Comparison of ENCODE assay signal across 8 cellular contexts in the genomic region with DNA sequence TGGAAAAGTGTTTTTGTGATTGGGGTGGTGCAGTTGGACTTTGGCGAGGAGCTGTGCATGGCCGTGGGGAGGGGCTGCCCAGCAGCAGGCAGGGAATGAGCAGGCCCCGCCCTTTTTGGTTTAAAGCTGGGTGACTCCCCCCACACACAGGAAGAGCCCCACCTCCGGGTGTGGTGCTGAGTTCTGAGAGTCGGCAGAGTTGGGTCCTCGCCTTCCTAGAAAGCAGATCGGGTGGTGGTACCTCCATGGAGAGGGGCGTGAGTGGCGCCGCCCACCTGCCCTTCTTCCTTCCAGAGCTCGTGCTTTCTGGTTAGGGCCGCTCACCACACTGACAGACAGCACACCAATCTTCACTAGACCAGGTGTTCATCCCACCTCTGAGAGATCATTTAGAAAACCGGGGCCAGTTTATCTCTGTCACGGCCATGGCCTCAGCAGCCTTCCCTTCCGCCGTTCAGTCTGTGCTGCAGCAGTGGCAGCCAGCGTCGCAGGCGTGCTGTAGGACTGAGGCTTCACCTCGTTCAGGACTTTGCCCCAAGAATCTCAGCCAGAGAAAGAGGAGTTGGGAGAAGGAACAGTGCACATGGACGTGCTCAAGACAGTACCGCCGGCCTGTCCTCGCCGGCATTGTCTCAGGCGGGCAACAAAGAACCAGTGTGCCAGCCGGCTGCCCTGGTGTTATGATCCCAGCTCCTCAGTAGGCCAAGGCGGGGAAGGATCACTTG.
DNase-seq lines count a peak whose midpoint lies in the region; ATAC-seq and TF ChIP-seq lines count a peak whose summit lies in the region.

No MANE protein-coding gene starts in this region.

- TF ChIP-seq CTCF in RWPE1 (conservative IDR thresholded peaks at IDR 0.05; ENCODE audit: low read depth) (no peak), endodermal cell (conservative IDR thresholded peaks at IDR 0.05) (no peak)

- peak; percentile 94 for ATAC-seq in activated CD8-positive, alpha-beta memory T cell treated with anti-CD3 and anti-CD28 coated beads, Interleukin-2, amount 10 ng/mL, durations not matched to agents 7 days and 5 days
- ATAC-seq in GM21619 (IDR thresholded peaks at IDR 0.05; ENCODE audit: unreplicated experiment) (no peak), GM18873 (IDR thresholded peaks at IDR 0.05; ENCODE audit: low FRiP score, unreplicated experiment) (no peak)

- H3K27ac Mint-ChIP-seq in activated CD8-positive, alpha-beta memory T cell treated with anti-CD3 and anti-CD28 coated beads, Interleukin-2, amount 10 ng/mL, durations not matched to agents 7 days and 5 days = peak overlapping the region; percentile 92
- H3K27ac Mint-ChIP-seq in endodermal cell = peak overlapping the region; percentile 30

- POLR2A ChIA-PET in RWPE1 (lab: Yijun Ruan, JAX; ENCODE audit: low non-redundant PET) = no interaction called here

- DNase-seq in RWPE1 (ENCODE audit: low spot score) (no peak), endodermal cell (no peak), NCI-H345 treated with DMSO at 0.1 percent for 48 hours (lab: John Stamatoyannopoulos, UW; ENCODE audit: unreplicated experiment) (no peak), SHP77 treated with DMSO at 0.1 percent for 48 hours (lab: John Stamatoyannopoulos, UW) (no peak)
- DNase-seq in activated CD8-positive, alpha-beta memory T cell treated with anti-CD3 and anti-CD28 coated beads, Interleukin-2, amount 10 ng/mL, durations not matched to agents 7 days and 5 days = peak; percentile 94
- peak; percentile 60 to 72 for DNase-seq in stimulated activated CD8-positive, alpha-beta memory T cell treated with anti-CD3 and anti-CD28 coated beads, Interleukin-15, amount 100 ng/mL, for 48 hours (ENCODE audit: low read depth in 2 of 2)

- H3K4me3 ChIP-seq in endodermal cell (ENCODE audit: low read length) = no peak overlapping the region

- no peak overlapping the region for H3K9ac ChIP-seq in endodermal cell (ENCODE audit: extremely low read depth, low read length, poor library complexity, severe bottlenecking)

- no peaks in the 10 kb centered on the region for H3K9me3 ChIP-seq in endodermal cell (ENCODE audit: control insufficient read depth, low read length)

- H3K4me1 Mint-ChIP-seq in activated CD8-positive, alpha-beta memory T cell treated with anti-CD3 and anti-CD28 coated beads, Interleukin-2, amount 10 ng/mL, durations not matched to agents 7 days and 5 days = peaks cover 75% of the 10 kb centered on the region
- H3K4me1 Mint-ChIP-seq in endodermal cell = peaks cover 11% of the 10 kb centered on the region

- H3K27ac ChIP-seq in RWPE1 (peak overlapping the region; percentile 79), endodermal cell (ENCODE audit: low read depth, low read length) (no peak overlapping the region)

- no peaks in the 10 kb centered on the region for H3K27me3 Mint-ChIP-seq in activated CD8-positive, alpha-beta memory T cell treated with anti-CD3 and anti-CD28 coated beads, Interleukin-2, amount 10 ng/mL, durations not matched to agents 7 days and 5 days
- no peaks in the 10 kb centered on the region for H3K27me3 Mint-ChIP-seq in endodermal cell (ENCODE audit: insufficient read depth)

- 91 to 95% methylated on average over 16 to 28 of the region's 28 CpGs for WGBS in endodermal cell (ENCODE audit: insufficient coverage in 1 of 2, insufficient read length in 1 of 2), 2 experiments

- H3K27me3 ChIP-seq in endodermal cell (ENCODE audit: control insufficient read depth, insufficient read depth, low read length, poor library complexity, severe bottlenecking) = no peaks in the 10 kb centered on the region

- peaks cover 54% of the 10 kb centered on the region for H3K36me3 Mint-ChIP-seq in activated CD8-positive, alpha-beta memory T cell treated with anti-CD3 and anti-CD28 coated beads, Interleukin-2, amount 10 ng/mL, durations not matched to agents 7 days and 5 days
- H3K36me3 Mint-ChIP-seq in endodermal cell (ENCODE audit: low read depth) = peaks cover 30% of the 10 kb centered on the region

- CTCF ChIA-PET in RWPE1 (lab: Yijun Ruan, JAX) = interaction anchor here (0.6 kb wide), 1 partner anchor 1136 kb away, joined by 6 read pairs; no protein-coding TSS in a partner anchor
- CTCF ChIA-PET in activated CD8-positive, alpha-beta memory T cell treated with anti-CD3 and anti-CD28 coated beads, Interleukin-2, amount 10 ng/mL, durations not matched to agents 7 days and 5 days (lab: Charles Lee) = interaction anchor here (0.8 to 2.5 kb wide), 8 partner anchors 9 to 67 kb away, joined by 3 to 17 read pairs (median 5); no protein-coding TSS in a partner anchor

- peaks cover 2% of the 10 kb centered on the region for H3K9me3 Mint-ChIP-seq in activated CD8-positive, alpha-beta memory T cell treated with anti-CD3 and anti-CD28 coated beads, Interleukin-2, amount 10 ng/mL, durations not matched to agents 7 days and 5 days (ENCODE audit: low read depth)
- H3K9me3 Mint-ChIP-seq in endodermal cell = no peaks in the 10 kb centered on the region

- H3K36me3 ChIP-seq in endodermal cell (ENCODE audit: control insufficient read depth, insufficient read depth, low read length) = peaks cover 15% of the 10 kb centered on the region

- H3K4me3 Mint-ChIP-seq in activated CD8-positive, alpha-beta memory T cell treated with anti-CD3 and anti-CD28 coated beads, Interleukin-2, amount 10 ng/mL, durations not matched to agents 7 days and 5 days = peak overlapping the region; percentile 1
- H3K4me3 Mint-ChIP-seq in endodermal cell = no peak overlapping the region

- no peaks in the 10 kb centered on the region for H3K4me1 ChIP-seq in endodermal cell (ENCODE audit: control insufficient read depth, insufficient read depth, low read length)

Comparison
In these comparisons a context has a peak if more than half of its experiments do, and no peak if none do; other contexts are left out.
1. DNase-seq: peak in activated CD8-positive, alpha-beta memory T cell treated with anti-CD3 and anti-CD28 coated beads, Interleukin-2, amount 10 ng/mL, durations not matched to agents 7 days and 5 days (single experiment) and stimulated activated CD8-positive, alpha-beta memory T cell treated with anti-CD3 and anti-CD28 coated beads, Interleukin-15, amount 100 ng/mL, for 48 hours (2 of 2); none in RWPE1 (single experiment), endodermal cell (single experiment), NCI-H345 treated with DMSO at 0.1 percent for 48 hours (single experiment) and SHP77 treated with DMSO at 0.1 percent for 48 hours (single experiment).